6 cellular contexts compared by ENCODE assay signal in genomic region chr16:30114833-30115232, GRCh38. TPM values are rescaled to one million over a fixed set of nuclear protein-coding genes. Genes with fewer than 3 reads are reported as not detected.
A peak's percentile ranks its signal among the peaks of the same experiment; 100 is the strongest.
DNase-seq lines count a peak whose midpoint lies in the region; ATAC-seq, FAIRE-seq and TF ChIP-seq lines count a peak whose summit lies in the region.
"Not testable (repeated sequence)": the region's sequence is repeated elsewhere in the genome, so short reads cannot be mapped to it uniquely, and the experiment has no call there.

No MANE protein-coding gene starts in this region.

- not testable (repeated sequence) for H3K4me3 ChIP-seq in CD4-positive, CD25-positive, alpha-beta regulatory T cell (ENCODE audit: low read depth, low read length); OCI-LY1 (ENCODE audit: low read depth, low read length, poor library complexity, severe bottlenecking); WERI-Rb-1 (ENCODE audit: low read depth, low read length); K562; mucosa of rectum (ENCODE audit: low read length in 2 of 2); stomach

- H3K9me2 ChIP-seq in OCI-LY1 (ENCODE audit: low read depth, low read length) = not testable (repeated sequence)

- not testable (repeated sequence) for H3K9me3 Mint-ChIP-seq in CD4-positive, CD25-positive, alpha-beta regulatory T cell

- not testable (repeated sequence) for H3K27me3 Mint-ChIP-seq in CD4-positive, CD25-positive, alpha-beta regulatory T cell

- H4K20me1 ChIP-seq in OCI-LY1 (ENCODE audit: insufficient read depth, low read length); K562 (replicated peaks; ENCODE audit: control insufficient read depth, insufficient read depth, low read length): not testable (repeated sequence)

- peaks cover 0 to 42% (median 14%) of the 10 kb centered on the region in 4 donors for H3K4me1 Mint-ChIP-seq in CD4-positive, CD25-positive, alpha-beta regulatory T cell

- peak overlapping the region; percentile 57 to 77 (median 66) for H3K4me3 Mint-ChIP-seq in CD4-positive, CD25-positive, alpha-beta regulatory T cell

- not testable (repeated sequence) for H3K4me2 ChIP-seq in OCI-LY1 (ENCODE audit: low read length); K562 (ENCODE audit: insufficient read depth, low read length)

- BruUV-seq in K562 (replicated peaks; lab: Mats Ljungman, UMichigan) = not testable (repeated sequence)

- not testable (repeated sequence) for H2AFZ ChIP-seq in OCI-LY1 (ENCODE audit: low read length); K562 (ENCODE audit: low read depth, low read length)

- peaks cover 26% of the 10 kb centered on the region for H3K36me3 ChIP-seq in CD4-positive, CD25-positive, alpha-beta regulatory T cell (ENCODE audit: control insufficient read depth, insufficient read depth, low read length)
- H3K36me3 ChIP-seq in OCI-LY1 (ENCODE audit: insufficient read depth, low read length) (peaks cover 23% of the 10 kb centered on the region; the same call in 1 of the 2 replicates), WERI-Rb-1 (peaks cover 39% of the 10 kb centered on the region), K562 (ENCODE audit: control insufficient read depth, insufficient read depth, low read length) (peaks cover 16% of the 10 kb centered on the region; the same call in 1 of the 3 replicates), mucosa of rectum (ENCODE audit: control insufficient read depth in 2 of 2, insufficient read depth in 2 of 2, low read length in 2 of 2) (peaks cover 45 to 50% of the 10 kb centered on the region in 2 donors), stomach (peaks cover 58 to 96% (median 91%) of the 10 kb centered on the region in 4 donors)

- not testable (repeated sequence) for H3K9me1 ChIP-seq in K562 (ENCODE audit: control insufficient read depth, insufficient read depth, low read length)

- CTCF ChIA-PET in K562 (lab: Yijun Ruan, JAX; ENCODE audit: low intra/inter-chr PET ratio) = not testable (repeated sequence)

- H3K9ac ChIP-seq in OCI-LY1 (ENCODE audit: low read length); K562 (ENCODE audit: insufficient read depth in 1 of 2, low read depth in 2 of 2, low read length in 2 of 2): not testable (repeated sequence)
- H3K9ac ChIP-seq in mucosa of rectum (ENCODE audit: low read depth in 1 of 2, low read length in 2 of 2) = peak overlapping the region; percentile 41 to 42

- H3K4me1 ChIP-seq in CD4-positive, CD25-positive, alpha-beta regulatory T cell (ENCODE audit: control insufficient read depth, insufficient read depth, low read length, poor library complexity, severe bottlenecking) = peaks cover 25% of the 10 kb centered on the region
- not testable (repeated sequence) for H3K4me1 ChIP-seq in OCI-LY1 (ENCODE audit: insufficient read depth, low read length, severe bottlenecking)
- H3K4me1 ChIP-seq in K562 (replicated peaks in 1 of 2; ENCODE audit: control insufficient read depth in 2 of 2, insufficient read depth in 2 of 2, low read length in 2 of 2) (peaks cover 13 to 31% of the 10 kb centered on the region in 2 experiments; a peak in 4 of 5 replicates), mucosa of rectum (ENCODE audit: control insufficient read depth in 2 of 2, insufficient read depth in 2 of 2, low read length in 2 of 2) (peaks cover 57 to 64% of the 10 kb centered on the region in 2 donors), stomach (peaks cover 16 to 68% (median 45%) of the 10 kb centered on the region in 4 donors)

- POLR2A ChIA-PET in K562 (lab: Yijun Ruan, JAX) = interaction anchor here (0.6 to 1.5 kb wide), 4 partner anchors 9 to 62 kb away, joined by 3 read pairs; partner anchors contain the start of gene ALDOA

- DNase-seq in CD4-positive, CD25-positive, alpha-beta regulatory T cell; K562 (ENCODE audit: extremely low read depth in 1 of 4, low spot score in 3 of 4); stomach: not testable (repeated sequence)
- peak; percentile 48 for DNase-seq in WERI-Rb-1

- H3K79me2 ChIP-seq in OCI-LY1 (ENCODE audit: insufficient read depth, low read length); K562 (ENCODE audit: control insufficient read depth, insufficient read depth, low read length): not testable (repeated sequence)

- TF ChIP-seq EP300 in K562 (IDR thresholded peaks at IDR 0.05; ENCODE audit: low read length); stomach (IDR thresholded peaks at IDR 0.05): not testable (repeated sequence)

- not testable (repeated sequence) for H3K27me3 ChIP-seq in CD4-positive, CD25-positive, alpha-beta regulatory T cell (ENCODE audit: control insufficient read depth, insufficient read depth, low read length); OCI-LY1 (ENCODE audit: insufficient read depth, low read length); WERI-Rb-1 (ENCODE audit: insufficient read depth, low read depth, severe bottlenecking); K562 (ENCODE audit: control insufficient read depth in 2 of 2, insufficient read depth in 2 of 2, low read length in 2 of 2); mucosa of rectum (ENCODE audit: control insufficient read depth in 2 of 2, insufficient read depth in 2 of 2, low read length in 2 of 2); stomach

- TF ChIP-seq RAD21 in K562 (CRISPR knock-in tag; conservative IDR thresholded peaks at IDR 0.05 in 1 of 2, IDR thresholded peaks at IDR 0.05 in 1 of 2) = not testable (repeated sequence)

- intact Hi-C loops in K562 (cut with micrococcal nuclease); stomach (cut with DNase I; ENCODE audit: low total_unique reads): not testable (repeated sequence)

- H3F3A ChIP-seq in OCI-LY1 (ENCODE audit: insufficient read depth, low read length) = not testable (repeated sequence)

- not testable (repeated sequence) for FAIRE-seq in K562 (lab: Jason Lieb, UNC)

- peaks cover 22% of the 10 kb centered on the region for H3K36me3 Mint-ChIP-seq in CD4-positive, CD25-positive, alpha-beta regulatory T cell

- H3K27ac Mint-ChIP-seq in CD4-positive, CD25-positive, alpha-beta regulatory T cell = peak overlapping the region; percentile 47 to 90 (median 73)

- not testable (repeated sequence) for TF ChIP-seq CTCF in OCI-LY1 (IDR thresholded peaks at IDR 0.05; ENCODE audit: low read length); WERI-Rb-1 (IDR thresholded peaks at IDR 0.05; ENCODE audit: low read depth, low read length); K562 (IDR thresholded peaks at IDR 0.05 in 2 of 3, conservative IDR thresholded peaks at IDR 0.05 in 1 of 3; ENCODE audit: insufficient read depth in 2 of 3, low read depth in 1 of 3, low read length in 3 of 3); stomach (IDR thresholded peaks at IDR 0.05)

- TF ChIP-seq POLR2A in K562 (conservative IDR thresholded peaks at IDR 0.05); stomach (IDR thresholded peaks at IDR 0.05): not testable (repeated sequence)

- not testable (repeated sequence) for ATAC-seq in CD4-positive, CD25-positive, alpha-beta regulatory T cell (ENCODE audit: low read depth in 2 of 2); K562

- in situ Hi-C loops in K562 (cut with MboI) = not testable (repeated sequence)

- not testable (repeated sequence) for H3K9me3 ChIP-seq in CD4-positive, CD25-positive, alpha-beta regulatory T cell (ENCODE audit: control insufficient read depth in 2 of 2, low read length in 2 of 2); OCI-LY1 (ENCODE audit: low read length); WERI-Rb-1 (ENCODE audit: severe bottlenecking); K562 (replicated peaks; ENCODE audit: control insufficient read depth, insufficient read depth, low read depth, low read length); mucosa of rectum (ENCODE audit: control insufficient read depth in 2 of 2, low read length in 2 of 2); stomach

- WGBS in K562 (ENCODE audit: insufficient coverage, low coverage, missing lambda C conversion rate) = 90% methylated on average over 6 of the region's 7 CpGs
- WGBS in stomach, 5 donors = 26 to 63% (median 47%) methylated on average over 7 of the region's 7 CpGs

- peak overlapping the region; percentile 57 for H3K27ac ChIP-seq in CD4-positive, CD25-positive, alpha-beta regulatory T cell (ENCODE audit: insufficient read depth, low read length, poor library complexity, severe bottlenecking)
- peak overlapping the region; percentile 35 for H3K27ac ChIP-seq in OCI-LY1 (ENCODE audit: low read depth, low read length, poor library complexity, severe bottlenecking)
- not testable (repeated sequence) for H3K27ac ChIP-seq in WERI-Rb-1; K562 (ENCODE audit: extremely low read depth, low read depth, low read length)
- peak overlapping the region; percentile 86 to 90 for H3K27ac ChIP-seq in mucosa of rectum (ENCODE audit: low read depth in 2 of 2, low read length in 2 of 2)
- H3K27ac ChIP-seq in stomach = peak overlapping the region; percentile 55 to 67 (median 64)

RNA-seq across cellular contexts. Expression of gene GDPD3, which starts 1.5 kb away (rescaled TPM):
- total RNA-seq in CD4-positive, CD25-positive, alpha-beta regulatory T cell = 26.7 TPM
- under 1 TPM in 2 of 4 donors, not detected in 2; 0.13 to 0.28 TPM for polyA plus RNA-seq in CD4-positive, CD25-positive, alpha-beta regulatory T cell
- total RNA-seq in K562 (2011; cell fraction: chromatin; rRNA removed; ENCODE audit: low replicate concordance) = 4.9 and 20.8 TPM in 2 replicates
- total RNA-seq in K562 (2011; cell fraction: nucleolus; rRNA removed) = 8.7 and 14.0 TPM in 2 replicates
- 7.3 and 8.0 TPM in 2 replicates for total RNA-seq in K562 (2011; cell fraction: nucleoplasm; rRNA removed)
- total RNA-seq in K562 (2014; rRNA removed) (0.90 and 0.91 TPM in 2 replicates), K562 (2014; rRNA removed; fragmentation: Illumina TruSeq; extraction: Trizol) (0.47 and 0.54 TPM in 2 replicates), K562 (2015; rRNA removed; fragmentation: Illumina TruSeq; extraction: Trizol) (1.1 TPM in 2 replicates), K562 (2021) (1.7 and 3.9 TPM in 2 replicates), stomach (100 to 1,000 TPM in 1 of 5 donors, 1 to 10 TPM in 4; 1.8 to 178 (median 7.2) TPM)
- polyA plus RNA-seq in K562 (2011; rRNA removed) (1.9 and 2.5 TPM in 2 replicates), K562 (2014; fragmentation: Illumina TruSeq; extraction: Trizol) (1.0 and 1.3 TPM in 2 replicates), K562 (2014; fragmentation: Nextera tagmentation; extraction: Ambion mirVana) (1 to 10 TPM in 1 of 2 experiments, under 1 TPM in 1; 0.51 to 1.4 TPM), K562 (2014; rRNA removed) (1.2 and 1.7 TPM in 2 replicates), stomach (10 to 100 TPM in 1 of 3 donors, 1 to 10 TPM in 2; 4.4 to 15.9 (median 4.6) TPM)
- 0.83 and 1.4 TPM in 2 replicates for polyA plus RNA-seq in K562 (2011; cell fraction: cytosol; rRNA removed)
- 14.1 and 18.8 TPM in 2 replicates for polyA plus RNA-seq in K562 (2011; cell fraction: nucleus; rRNA removed)
- polyA plus RNA-seq in K562 (2012) = 1.5 and 4.7 TPM in 2 replicates
- polyA minus RNA-seq in K562 (2011; rRNA and poly(A)+ RNA removed) = 0.18 and 0.53 TPM in 2 replicates
- 2.8 TPM in 1 of 2 replicates, not detected in the other for polyA minus RNA-seq in K562 (2011; cell fraction: cytosol; rRNA and poly(A)+ RNA removed)
- polyA minus RNA-seq in K562 (2011; cell fraction: nucleus; rRNA and poly(A)+ RNA removed) = 1.8 and 2.7 TPM in 2 replicates

RNA-seq across cellular contexts. Expression of gene MAPK3, which starts 8.2 kb away (rescaled TPM):
- 71.4 TPM for total RNA-seq in CD4-positive, CD25-positive, alpha-beta regulatory T cell
- 10 to 100 TPM in 1 of 4 donors, 1 to 10 TPM in 3; 7.3 to 12.6 (median 9.1) TPM for polyA plus RNA-seq in CD4-positive, CD25-positive, alpha-beta regulatory T cell
- 34.1 and 84.8 TPM in 2 replicates for total RNA-seq in K562 (2011; cell fraction: chromatin; rRNA removed; ENCODE audit: low replicate concordance)
- 44.0 and 46.2 TPM in 2 replicates for total RNA-seq in K562 (2011; cell fraction: nucleolus; rRNA removed)
- 36.1 and 36.9 TPM in 2 replicates for total RNA-seq in K562 (2011; cell fraction: nucleoplasm; rRNA removed)
- total RNA-seq in K562 (2014; rRNA removed) (15.7 and 38.0 TPM in 2 replicates), K562 (2014; rRNA removed; fragmentation: Illumina TruSeq; extraction: Trizol) (11.3 and 12.0 TPM in 2 replicates), K562 (2015; rRNA removed; fragmentation: Illumina TruSeq; extraction: Trizol) (13.3 and 13.9 TPM in 2 replicates), K562 (2021) (41.2 and 44.5 TPM in 2 replicates), stomach (100 to 1,000 TPM in 3 of 5 donors, 10 to 100 TPM in 2; 21.5 to 290 (median 111) TPM)
- polyA plus RNA-seq in K562 (2011; rRNA removed) (44.0 and 70.0 TPM in 2 replicates), K562 (2014; fragmentation: Illumina TruSeq; extraction: Trizol) (46.6 and 55.3 TPM in 2 replicates), K562 (2014; fragmentation: Nextera tagmentation; extraction: Ambion mirVana) (1 to 10 TPM; 1.0 to 1.9 TPM), K562 (2014; rRNA removed) (23.4 and 33.8 TPM in 2 replicates), stomach (100 to 1,000 TPM in 1 of 3 donors, 10 to 100 TPM in 2; 39.9 to 203 (median 68.2) TPM)
- polyA plus RNA-seq in K562 (2011; cell fraction: cytosol; rRNA removed) = 59.6 and 73.9 TPM in 2 replicates
- 91.3 and 92.1 TPM in 2 replicates for polyA plus RNA-seq in K562 (2011; cell fraction: nucleus; rRNA removed)
- 36.1 and 53.3 TPM in 2 replicates for polyA plus RNA-seq in K562 (2012)
- 12.3 and 13.1 TPM in 2 replicates for polyA minus RNA-seq in K562 (2011; rRNA and poly(A)+ RNA removed)
- 12.5 and 21.2 TPM in 2 replicates for polyA minus RNA-seq in K562 (2011; cell fraction: cytosol; rRNA and poly(A)+ RNA removed)
- 10.9 and 17.3 TPM in 2 replicates for polyA minus RNA-seq in K562 (2011; cell fraction: nucleus; rRNA and poly(A)+ RNA removed)

RNA-seq across cellular contexts. Expression of gene YPEL3, which starts 18.8 kb away (rescaled TPM):
- total RNA-seq in CD4-positive, CD25-positive, alpha-beta regulatory T cell = 121 TPM
- 100 to 1,000 TPM; 245 to 319 (median 297) TPM for polyA plus RNA-seq in CD4-positive, CD25-positive, alpha-beta regulatory T cell
- total RNA-seq in K562 (2011; cell fraction: chromatin; rRNA removed; ENCODE audit: low replicate concordance) = 14.3 and 26.4 TPM in 2 replicates
- 14.2 and 18.0 TPM in 2 replicates for total RNA-seq in K562 (2011; cell fraction: nucleolus; rRNA removed)
- total RNA-seq in K562 (2011; cell fraction: nucleoplasm; rRNA removed) = 21.4 and 28.6 TPM in 2 replicates
- total RNA-seq in K562 (2014; rRNA removed) (3.0 and 4.6 TPM in 2 replicates), K562 (2014; rRNA removed; fragmentation: Illumina TruSeq; extraction: Trizol) (1.0 and 1.8 TPM in 2 replicates), K562 (2015; rRNA removed; fragmentation: Illumina TruSeq; extraction: Trizol) (1.1 and 1.3 TPM in 2 replicates), K562 (2021) (5.7 and 6.7 TPM in 2 replicates), stomach (100 to 1,000 TPM in 1 of 5 donors, 10 to 100 TPM in 4; 13.9 to 116 (median 37.9) TPM)
- polyA plus RNA-seq in K562 (2011; rRNA removed) (3.9 and 6.8 TPM in 2 replicates), K562 (2014; fragmentation: Illumina TruSeq; extraction: Trizol) (2.9 and 4.4 TPM in 2 replicates), K562 (2014; fragmentation: Nextera tagmentation; extraction: Ambion mirVana) (under 1 TPM; 0.41 to 0.42 TPM), K562 (2014; rRNA removed) (8.6 and 15.0 TPM in 2 replicates), stomach (100 to 1,000 TPM; 103 to 162 (median 111) TPM)
- polyA plus RNA-seq in K562 (2011; cell fraction: cytosol; rRNA removed) = 7.5 and 14.0 TPM in 2 replicates
- 18.2 and 22.9 TPM in 2 replicates for polyA plus RNA-seq in K562 (2011; cell fraction: nucleus; rRNA removed)
- polyA plus RNA-seq in K562 (2012) = 12.5 and 45.8 TPM in 2 replicates
- 1.0 and 1.5 TPM in 2 replicates for polyA minus RNA-seq in K562 (2011; rRNA and poly(A)+ RNA removed)
- 1.8 and 2.3 TPM in 2 replicates for polyA minus RNA-seq in K562 (2011; cell fraction: cytosol; rRNA and poly(A)+ RNA removed)
- 2.4 and 4.3 TPM in 2 replicates for polyA minus RNA-seq in K562 (2011; cell fraction: nucleus; rRNA and poly(A)+ RNA removed)

RNA-seq across cellular contexts. Expression of gene TBX6, which starts 23.1 kb away (rescaled TPM):
- 0.42 TPM for total RNA-seq in CD4-positive, CD25-positive, alpha-beta regulatory T cell
- under 1 TPM in 1 of 4 donors, not detected in 3; 0.29 TPM for polyA plus RNA-seq in CD4-positive, CD25-positive, alpha-beta regulatory T cell
- 0.55 and 0.69 TPM in 2 replicates for total RNA-seq in K562 (2011; cell fraction: chromatin; rRNA removed; ENCODE audit: low replicate concordance)
- 1.1 and 1.2 TPM in 2 replicates for total RNA-seq in K562 (2011; cell fraction: nucleolus; rRNA removed)
- total RNA-seq in K562 (2011; cell fraction: nucleoplasm; rRNA removed) = 0.73 and 1.1 TPM in 2 replicates
- total RNA-seq in K562 (2014; rRNA removed) (0.09 and 0.73 TPM in 2 replicates), K562 (2014; rRNA removed; fragmentation: Illumina TruSeq; extraction: Trizol) (0.11 TPM in 1 of 2 replicates, not detected in the other), K562 (2015; rRNA removed; fragmentation: Illumina TruSeq; extraction: Trizol) (0.07 and 0.23 TPM in 2 replicates), K562 (2021) (0.18 and 0.51 TPM in 2 replicates), stomach (10 to 100 TPM in 1 of 5 donors, 1 to 10 TPM in 1, not detected in 3; 3.8 to 25.0 TPM)
- polyA plus RNA-seq in K562 (2011; rRNA removed) (0.07 and 0.16 TPM in 2 replicates), K562 (2014; fragmentation: Illumina TruSeq; extraction: Trizol) (0.30 and 0.31 TPM in 2 replicates), K562 (2014; fragmentation: Nextera tagmentation; extraction: Ambion mirVana) (not detected), K562 (2014; rRNA removed) (0.51 and 0.58 TPM in 2 replicates), stomach (1 to 10 TPM; 1.1 to 2.5 (median 2.1) TPM)
- 0.10 and 0.18 TPM in 2 replicates for polyA plus RNA-seq in K562 (2011; cell fraction: cytosol; rRNA removed)
- polyA plus RNA-seq in K562 (2011; cell fraction: nucleus; rRNA removed) = 0.88 and 0.97 TPM in 2 replicates
- polyA plus RNA-seq in K562 (2012) = 0.22 and 0.51 TPM in 2 replicates
- polyA minus RNA-seq in K562 (2011; rRNA and poly(A)+ RNA removed) = not detected in 2 replicates
- polyA minus RNA-seq in K562 (2011; cell fraction: cytosol; rRNA and poly(A)+ RNA removed) = not detected in 2 replicates
- polyA minus RNA-seq in K562 (2011; cell fraction: nucleus; rRNA and poly(A)+ RNA removed) = 0.22 and 0.54 TPM in 2 replicates

RNA-seq across cellular contexts. Expression of gene PPP4C, which starts 39.0 kb away (rescaled TPM):
- 97.0 TPM for total RNA-seq in CD4-positive, CD25-positive, alpha-beta regulatory T cell
- 100 to 1,000 TPM; 232 to 289 (median 262) TPM for polyA plus RNA-seq in CD4-positive, CD25-positive, alpha-beta regulatory T cell
- total RNA-seq in K562 (2011; cell fraction: chromatin; rRNA removed; ENCODE audit: low replicate concordance) = 46.3 and 109 TPM in 2 replicates
- total RNA-seq in K562 (2011; cell fraction: nucleolus; rRNA removed) = 90.3 and 97.7 TPM in 2 replicates
- total RNA-seq in K562 (2011; cell fraction: nucleoplasm; rRNA removed) = 76.9 and 90.5 TPM in 2 replicates
- 131 and 171 TPM in 2 replicates for total RNA-seq in K562 (2014; rRNA removed)
- total RNA-seq in K562 (2014; rRNA removed; fragmentation: Illumina TruSeq; extraction: Trizol) = 38.9 and 59.9 TPM in 2 replicates
- total RNA-seq in K562 (2015; rRNA removed; fragmentation: Illumina TruSeq; extraction: Trizol) = 107 and 115 TPM in 2 replicates
- 158 TPM in 2 replicates for total RNA-seq in K562 (2021)
- 153 and 187 TPM in 2 replicates for polyA plus RNA-seq in K562 (2011; rRNA removed)
- 311 and 402 TPM in 2 replicates for polyA plus RNA-seq in K562 (2011; cell fraction: cytosol; rRNA removed)
- 149 and 168 TPM in 2 replicates for polyA plus RNA-seq in K562 (2011; cell fraction: nucleus; rRNA removed)
- 161 and 166 TPM in 2 replicates for polyA plus RNA-seq in K562 (2012)
- 138 and 157 TPM in 2 replicates for polyA plus RNA-seq in K562 (2014; fragmentation: Illumina TruSeq; extraction: Trizol)
- 10 to 100 TPM in 1 of 2 experiments, 1 to 10 TPM in 1; 3.5 to 10.7 TPM for polyA plus RNA-seq in K562 (2014; fragmentation: Nextera tagmentation; extraction: Ambion mirVana)
- polyA plus RNA-seq in K562 (2014; rRNA removed) = 183 TPM in 2 replicates
- 162 and 295 TPM in 2 replicates for polyA minus RNA-seq in K562 (2011; rRNA and poly(A)+ RNA removed)
- polyA minus RNA-seq in K562 (2011; cell fraction: cytosol; rRNA and poly(A)+ RNA removed) = 136 and 139 TPM in 2 replicates
- 23.2 and 36.2 TPM in 2 replicates for polyA minus RNA-seq in K562 (2011; cell fraction: nucleus; rRNA and poly(A)+ RNA removed)
- 10 to 100 TPM; 21.4 to 86.1 (median 63.6) TPM for total RNA-seq in stomach
- polyA plus RNA-seq in stomach = 100 to 1,000 TPM in 1 of 3 donors, 10 to 100 TPM in 2; 76.1 to 118 (median 93.3) TPM
